Comparison of ENCODE assay signal across 1 cellular context in the genomic region with DNA sequence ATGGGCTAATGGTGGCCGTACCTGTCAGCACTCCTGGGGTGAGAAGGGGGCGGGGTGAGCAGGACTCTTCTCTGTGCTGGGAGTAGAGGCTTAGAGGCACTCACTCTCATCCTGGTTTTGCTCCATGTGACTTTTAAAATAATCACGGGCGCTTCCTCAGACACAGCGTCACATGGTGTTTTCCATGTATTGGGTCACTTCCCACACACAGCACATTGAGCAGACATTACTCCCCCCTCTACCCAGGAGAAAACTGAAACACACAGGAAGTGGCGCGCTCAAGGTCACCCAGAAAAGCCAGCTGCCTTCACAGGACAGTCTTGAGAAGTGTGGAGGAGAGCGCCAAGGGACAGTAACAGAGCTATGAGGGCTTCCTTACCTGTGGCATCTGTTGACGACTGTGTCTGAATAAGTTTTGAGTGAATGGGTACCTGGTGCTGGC.
A peak's percentile ranks its signal among the peaks of the same experiment; 100 is the strongest.
TF ChIP-seq lines count a peak whose summit lies in the region.

No MANE protein-coding gene starts in this region.

TF ChIP-seq in HepG2, 621 proteins besides CTCF, POLR2A, EP300 and RAD21 (continued from another document and continues in another):
- TF ChIP-seq, protein P1, sequence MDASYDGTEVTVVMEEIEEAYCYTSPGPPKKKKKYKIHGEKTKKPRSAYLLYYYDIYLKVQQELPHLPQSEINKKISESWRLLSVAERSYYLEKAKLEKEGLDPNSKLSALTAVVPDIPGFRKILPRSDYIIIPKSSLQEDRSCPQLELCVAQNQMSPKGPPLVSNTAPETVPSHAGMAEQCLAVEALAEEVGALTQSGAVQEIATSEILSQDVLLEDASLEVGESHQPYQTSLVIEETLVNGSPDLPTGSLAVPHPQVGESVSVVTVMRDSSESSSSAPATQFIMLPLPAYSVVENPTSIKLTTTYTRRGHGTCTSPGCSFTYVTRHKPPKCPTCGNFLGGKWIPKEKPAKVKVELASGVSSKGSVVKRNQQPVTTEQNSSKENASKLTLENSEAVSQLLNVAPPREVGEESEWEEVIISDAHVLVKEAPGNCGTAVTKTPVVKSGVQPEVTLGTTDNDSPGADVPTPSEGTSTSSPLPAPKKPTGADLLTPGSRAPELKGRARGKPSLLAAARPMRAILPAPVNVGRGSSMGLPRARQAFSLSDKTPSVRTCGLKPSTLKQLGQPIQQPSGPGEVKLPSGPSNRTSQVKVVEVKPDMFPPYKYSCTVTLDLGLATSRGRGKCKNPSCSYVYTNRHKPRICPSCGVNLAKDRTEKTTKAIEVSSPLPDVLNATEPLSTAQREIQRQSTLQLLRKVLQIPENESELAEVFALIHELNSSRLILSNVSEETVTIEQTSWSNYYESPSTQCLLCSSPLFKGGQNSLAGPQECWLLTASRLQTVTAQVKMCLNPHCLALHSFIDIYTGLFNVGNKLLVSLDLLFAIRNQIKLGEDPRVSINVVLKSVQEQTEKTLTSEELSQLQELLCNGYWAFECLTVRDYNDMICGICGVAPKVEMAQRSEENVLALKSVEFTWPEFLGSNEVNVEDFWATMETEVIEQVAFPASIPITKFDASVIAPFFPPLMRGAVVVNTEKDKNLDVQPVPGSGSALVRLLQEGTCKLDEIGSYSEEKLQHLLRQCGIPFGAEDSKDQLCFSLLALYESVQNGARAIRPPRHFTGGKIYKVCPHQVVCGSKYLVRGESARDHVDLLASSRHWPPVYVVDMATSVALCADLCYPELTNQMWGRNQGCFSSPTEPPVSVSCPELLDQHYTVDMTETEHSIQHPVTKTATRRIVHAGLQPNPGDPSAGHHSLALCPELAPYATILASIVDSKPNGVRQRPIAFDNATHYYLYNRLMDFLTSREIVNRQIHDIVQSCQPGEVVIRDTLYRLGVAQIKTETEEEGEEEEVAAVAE (CRISPR knock-in tag; IDR thresholded peaks at IDR 0.05; ENCODE audit: borderline replicate concordance), result no peak
- TF ChIP-seq NBN (conservative IDR thresholded peaks at IDR 0.05), result no peak
- TF ChIP-seq ZNF24 (IDR thresholded peaks at IDR 0.05), result no peak
- TF ChIP-seq, protein P2, sequence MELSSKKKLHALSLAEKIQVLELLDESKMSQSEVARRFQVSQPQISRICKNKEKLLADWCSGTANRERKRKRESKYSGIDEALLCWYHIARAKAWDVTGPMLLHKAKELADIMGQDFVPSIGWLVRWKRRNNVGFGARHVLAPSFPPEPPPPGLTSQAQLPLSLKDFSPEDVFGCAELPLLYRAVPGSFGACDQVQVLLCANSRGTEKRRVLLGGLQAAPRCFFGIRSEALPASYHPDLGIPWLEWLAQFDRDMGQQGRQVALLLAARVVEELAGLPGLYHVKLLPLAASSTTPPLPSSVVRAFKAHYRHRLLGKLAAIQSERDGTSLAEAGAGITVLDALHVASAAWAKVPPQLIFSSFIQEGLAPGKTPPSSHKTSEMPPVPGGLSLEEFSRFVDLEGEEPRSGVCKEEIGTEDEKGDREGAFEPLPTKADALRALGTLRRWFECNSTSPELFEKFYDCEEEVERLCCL (CRISPR knock-in tag; IDR thresholded peaks at IDR 0.05; ENCODE audit: borderline replicate concordance), result no peak
- TF ChIP-seq ZSCAN25 (CRISPR knock-in tag; IDR thresholded peaks at IDR 0.05), result no peak
- TF ChIP-seq, protein P3, sequence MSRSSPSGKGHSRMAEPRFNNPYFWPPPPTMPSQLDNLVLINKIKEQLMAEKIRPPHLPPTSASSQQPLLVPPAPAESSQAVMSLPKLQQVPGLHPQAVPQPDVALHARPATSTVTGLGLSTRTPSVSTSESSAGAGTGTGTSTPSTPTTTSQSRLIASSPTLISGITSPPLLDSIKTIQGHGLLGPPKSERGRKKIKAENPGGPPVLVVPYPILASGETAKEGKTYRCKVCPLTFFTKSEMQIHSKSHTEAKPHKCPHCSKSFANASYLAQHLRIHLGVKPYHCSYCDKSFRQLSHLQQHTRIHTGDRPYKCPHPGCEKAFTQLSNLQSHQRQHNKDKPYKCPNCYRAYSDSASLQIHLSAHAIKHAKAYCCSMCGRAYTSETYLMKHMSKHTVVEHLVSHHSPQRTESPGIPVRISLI (CRISPR knock-in tag; IDR thresholded peaks at IDR 0.05; ENCODE audit: borderline replicate concordance), result no peak
- no peak for TF ChIP-seq ZNF772 (CRISPR knock-in tag; IDR thresholded peaks at IDR 0.05)
- peak; percentile 43; the same call in 1 of the 2 replicates for TF ChIP-seq ZNF614 (CRISPR knock-in tag; IDR thresholded peaks at IDR 0.05; ENCODE audit: borderline replicate concordance)
- no peak for TF ChIP-seq ZNF777 (CRISPR knock-in tag; IDR thresholded peaks at IDR 0.05)
- no peak for TF ChIP-seq MAFG (CRISPR knock-in tag; IDR thresholded peaks at IDR 0.05)
- TF ChIP-seq MTF2 (CRISPR knock-in tag; IDR thresholded peaks at IDR 0.05; ENCODE audit: borderline replicate concordance), result no peak
- no peak for TF ChIP-seq ZNF432 (CRISPR knock-in tag; IDR thresholded peaks at IDR 0.05; ENCODE audit: borderline replicate concordance)
- no peak for TF ChIP-seq HCFC1 (IDR thresholded peaks at IDR 0.05; ENCODE audit: low read depth, low read length)
- TF ChIP-seq ZNF382 (CRISPR knock-in tag; IDR thresholded peaks at IDR 0.05; ENCODE audit: borderline replicate concordance), result no peak
- no peak for TF ChIP-seq CBX1 (IDR thresholded peaks at IDR 0.05; ENCODE audit: low read depth)
- TF ChIP-seq HHEX (CRISPR knock-in tag; IDR thresholded peaks at IDR 0.05), result no peak; the same call in 1 of the 2 replicates
- TF ChIP-seq ZNF12 (CRISPR knock-in tag; IDR thresholded peaks at IDR 0.05), result no peak
- peak; percentile 42; the same call in 1 of the 2 replicates for TF ChIP-seq KDM6A (CRISPR knock-in tag; IDR thresholded peaks at IDR 0.05; ENCODE audit: low read depth)
- TF ChIP-seq BORCS8-MEF2B (CRISPR knock-in tag; IDR thresholded peaks at IDR 0.05), result no peak
- TF ChIP-seq MTF1 (CRISPR knock-in tag; IDR thresholded peaks at IDR 0.05), result no peak
- TF ChIP-seq TCF7L2 (IDR thresholded peaks at IDR 0.05; ENCODE audit: low read depth, low read length), result no peak
- TF ChIP-seq, protein P4, sequence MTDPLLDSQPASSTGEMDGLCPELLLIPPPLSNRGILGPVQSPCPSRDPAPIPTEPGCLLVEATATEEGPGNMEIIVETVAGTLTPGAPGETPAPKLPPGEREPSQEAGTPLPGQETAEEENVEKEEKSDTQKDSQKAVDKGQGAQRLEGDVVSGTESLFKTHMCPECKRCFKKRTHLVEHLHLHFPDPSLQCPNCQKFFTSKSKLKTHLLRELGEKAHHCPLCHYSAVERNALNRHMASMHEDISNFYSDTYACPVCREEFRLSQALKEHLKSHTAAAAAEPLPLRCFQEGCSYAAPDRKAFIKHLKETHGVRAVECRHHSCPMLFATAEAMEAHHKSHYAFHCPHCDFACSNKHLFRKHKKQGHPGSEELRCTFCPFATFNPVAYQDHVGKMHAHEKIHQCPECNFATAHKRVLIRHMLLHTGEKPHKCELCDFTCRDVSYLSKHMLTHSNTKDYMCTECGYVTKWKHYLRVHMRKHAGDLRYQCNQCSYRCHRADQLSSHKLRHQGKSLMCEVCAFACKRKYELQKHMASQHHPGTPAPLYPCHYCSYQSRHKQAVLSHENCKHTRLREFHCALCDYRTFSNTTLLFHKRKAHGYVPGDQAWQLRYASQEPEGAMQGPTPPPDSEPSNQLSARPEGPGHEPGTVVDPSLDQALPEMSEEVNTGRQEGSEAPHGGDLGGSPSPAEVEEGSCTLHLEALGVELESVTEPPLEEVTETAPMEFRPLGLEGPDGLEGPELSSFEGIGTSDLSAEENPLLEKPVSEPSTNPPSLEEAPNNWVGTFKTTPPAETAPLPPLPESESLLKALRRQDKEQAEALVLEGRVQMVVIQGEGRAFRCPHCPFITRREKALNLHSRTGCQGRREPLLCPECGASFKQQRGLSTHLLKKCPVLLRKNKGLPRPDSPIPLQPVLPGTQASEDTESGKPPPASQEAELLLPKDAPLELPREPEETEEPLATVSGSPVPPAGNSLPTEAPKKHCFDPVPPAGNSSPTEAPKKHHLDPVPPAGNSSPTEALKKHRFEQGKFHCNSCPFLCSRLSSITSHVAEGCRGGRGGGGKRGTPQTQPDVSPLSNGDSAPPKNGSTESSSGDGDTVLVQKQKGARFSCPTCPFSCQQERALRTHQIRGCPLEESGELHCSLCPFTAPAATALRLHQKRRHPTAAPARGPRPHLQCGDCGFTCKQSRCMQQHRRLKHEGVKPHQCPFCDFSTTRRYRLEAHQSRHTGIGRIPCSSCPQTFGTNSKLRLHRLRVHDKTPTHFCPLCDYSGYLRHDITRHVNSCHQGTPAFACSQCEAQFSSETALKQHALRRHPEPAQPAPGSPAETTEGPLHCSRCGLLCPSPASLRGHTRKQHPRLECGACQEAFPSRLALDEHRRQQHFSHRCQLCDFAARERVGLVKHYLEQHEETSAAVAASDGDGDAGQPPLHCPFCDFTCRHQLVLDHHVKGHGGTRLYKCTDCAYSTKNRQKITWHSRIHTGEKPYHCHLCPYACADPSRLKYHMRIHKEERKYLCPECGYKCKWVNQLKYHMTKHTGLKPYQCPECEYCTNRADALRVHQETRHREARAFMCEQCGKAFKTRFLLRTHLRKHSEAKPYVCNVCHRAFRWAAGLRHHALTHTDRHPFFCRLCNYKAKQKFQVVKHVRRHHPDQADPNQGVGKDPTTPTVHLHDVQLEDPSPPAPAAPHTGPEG (CRISPR knock-in tag; IDR thresholded peaks at IDR 0.05), result no peak
- TF ChIP-seq, protein P5, sequence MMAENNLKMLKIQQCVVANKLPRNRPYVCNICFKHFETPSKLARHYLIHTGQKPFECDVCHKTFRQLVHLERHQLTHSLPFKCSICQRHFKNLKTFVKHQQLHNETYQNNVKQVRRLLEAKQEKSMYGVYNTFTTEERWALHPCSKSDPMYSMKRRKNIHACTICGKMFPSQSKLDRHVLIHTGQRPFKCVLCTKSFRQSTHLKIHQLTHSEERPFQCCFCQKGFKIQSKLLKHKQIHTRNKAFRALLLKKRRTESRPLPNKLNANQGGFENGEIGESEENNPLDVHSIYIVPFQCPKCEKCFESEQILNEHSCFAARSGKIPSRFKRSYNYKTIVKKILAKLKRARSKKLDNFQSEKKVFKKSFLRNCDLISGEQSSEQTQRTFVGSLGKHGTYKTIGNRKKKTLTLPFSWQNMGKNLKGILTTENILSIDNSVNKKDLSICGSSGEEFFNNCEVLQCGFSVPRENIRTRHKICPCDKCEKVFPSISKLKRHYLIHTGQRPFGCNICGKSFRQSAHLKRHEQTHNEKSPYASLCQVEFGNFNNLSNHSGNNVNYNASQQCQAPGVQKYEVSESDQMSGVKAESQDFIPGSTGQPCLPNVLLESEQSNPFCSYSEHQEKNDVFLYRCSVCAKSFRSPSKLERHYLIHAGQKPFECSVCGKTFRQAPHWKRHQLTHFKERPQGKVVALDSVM (CRISPR knock-in tag; IDR thresholded peaks at IDR 0.05), result peak; percentile 28
- TF ChIP-seq BRD4 (CRISPR knock-in tag; IDR thresholded peaks at IDR 0.05), result no peak
- TF ChIP-seq FOXO1 (CRISPR knock-in tag; IDR thresholded peaks at IDR 0.05), result peak; percentile 79; the same call in 1 of the 2 replicates
- TF ChIP-seq ZNF83 (CRISPR knock-in tag; IDR thresholded peaks at IDR 0.05; ENCODE audit: borderline replicate concordance), result no peak
- no peak for TF ChIP-seq MEIS1 (CRISPR knock-in tag; IDR thresholded peaks at IDR 0.05; ENCODE audit: borderline replicate concordance)
- peak; percentile 43; the same call in 1 of the 2 replicates for TF ChIP-seq MYC (CRISPR knock-in tag; IDR thresholded peaks at IDR 0.05; ENCODE audit: borderline replicate concordance)
- TF ChIP-seq, protein P6, sequence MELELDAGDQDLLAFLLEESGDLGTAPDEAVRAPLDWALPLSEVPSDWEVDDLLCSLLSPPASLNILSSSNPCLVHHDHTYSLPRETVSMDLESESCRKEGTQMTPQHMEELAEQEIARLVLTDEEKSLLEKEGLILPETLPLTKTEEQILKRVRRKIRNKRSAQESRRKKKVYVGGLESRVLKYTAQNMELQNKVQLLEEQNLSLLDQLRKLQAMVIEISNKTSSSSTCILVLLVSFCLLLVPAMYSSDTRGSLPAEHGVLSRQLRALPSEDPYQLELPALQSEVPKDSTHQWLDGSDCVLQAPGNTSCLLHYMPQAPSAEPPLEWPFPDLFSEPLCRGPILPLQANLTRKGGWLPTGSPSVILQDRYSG (CRISPR knock-in tag; IDR thresholded peaks at IDR 0.05), result no peak
- TF ChIP-seq SUZ12 (IDR thresholded peaks at IDR 0.05; ENCODE audit: low read depth, low read length), result no peak
- TF ChIP-seq, protein P7, sequence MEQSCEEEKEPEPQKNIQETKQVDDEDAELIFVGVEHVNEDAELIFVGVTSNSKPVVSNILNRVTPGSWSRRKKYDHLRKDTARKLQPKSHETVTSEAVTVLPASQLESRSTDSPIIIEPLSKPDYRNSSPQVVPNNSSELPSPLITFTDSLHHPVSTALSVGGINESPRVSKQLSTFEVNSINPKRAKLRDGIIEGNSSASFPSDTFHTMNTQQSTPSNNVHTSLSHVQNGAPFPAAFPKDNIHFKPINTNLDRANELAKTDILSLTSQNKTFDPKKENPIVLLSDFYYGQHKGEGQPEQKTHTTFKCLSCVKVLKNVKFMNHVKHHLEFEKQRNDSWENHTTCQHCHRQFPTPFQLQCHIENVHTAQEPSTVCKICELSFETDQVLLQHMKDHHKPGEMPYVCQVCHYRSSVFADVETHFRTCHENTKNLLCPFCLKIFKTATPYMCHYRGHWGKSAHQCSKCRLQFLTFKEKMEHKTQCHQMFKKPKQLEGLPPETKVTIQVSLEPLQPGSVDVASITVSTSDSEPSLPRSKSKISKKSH (CRISPR knock-in tag; IDR thresholded peaks at IDR 0.05; ENCODE audit: borderline replicate concordance), result no peak
- TF ChIP-seq ETV5 (CRISPR knock-in tag; IDR thresholded peaks at IDR 0.05; ENCODE audit: borderline replicate concordance), result peak; percentile 83
- no peak for TF ChIP-seq RXRB (CRISPR knock-in tag; IDR thresholded peaks at IDR 0.05; ENCODE audit: borderline replicate concordance)
- TF ChIP-seq ZNF30 (CRISPR knock-in tag; IDR thresholded peaks at IDR 0.05), result no peak
- TF ChIP-seq, protein P8, sequence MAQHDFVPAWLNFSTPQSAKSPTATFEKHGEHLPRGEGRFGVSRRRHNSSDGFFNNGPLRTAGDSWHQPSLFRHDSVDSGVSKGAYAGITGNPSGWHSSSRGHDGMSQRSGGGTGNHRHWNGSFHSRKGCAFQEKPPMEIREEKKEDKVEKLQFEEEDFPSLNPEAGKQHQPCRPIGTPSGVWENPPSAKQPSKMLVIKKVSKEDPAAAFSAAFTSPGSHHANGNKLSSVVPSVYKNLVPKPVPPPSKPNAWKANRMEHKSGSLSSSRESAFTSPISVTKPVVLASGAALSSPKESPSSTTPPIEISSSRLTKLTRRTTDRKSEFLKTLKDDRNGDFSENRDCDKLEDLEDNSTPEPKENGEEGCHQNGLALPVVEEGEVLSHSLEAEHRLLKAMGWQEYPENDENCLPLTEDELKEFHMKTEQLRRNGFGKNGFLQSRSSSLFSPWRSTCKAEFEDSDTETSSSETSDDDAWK (CRISPR knock-in tag; IDR thresholded peaks at IDR 0.05), result no peak
- TF ChIP-seq REXO4 (CRISPR knock-in tag; IDR thresholded peaks at IDR 0.05; ENCODE audit: borderline replicate concordance), result no peak
- TF ChIP-seq, protein P9, sequence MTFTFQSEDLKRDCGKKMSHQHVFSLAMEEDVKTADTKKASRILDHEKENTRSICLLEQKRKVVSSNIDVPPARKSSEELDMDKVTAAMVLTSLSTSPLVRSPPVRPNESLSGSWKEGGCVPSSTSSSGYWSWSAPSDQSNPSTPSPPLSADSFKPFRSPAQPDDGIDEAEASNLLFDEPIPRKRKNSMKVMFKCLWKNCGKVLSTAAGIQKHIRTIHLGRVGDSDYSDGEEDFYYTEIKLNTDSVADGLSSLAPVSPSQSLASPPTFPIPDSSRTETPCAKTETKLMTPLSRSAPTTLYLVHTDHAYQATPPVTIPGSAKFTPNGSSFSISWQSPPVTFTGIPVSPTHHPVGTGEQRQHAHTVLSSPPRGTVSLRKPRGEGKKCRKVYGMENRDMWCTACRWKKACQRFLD (CRISPR knock-in tag; IDR thresholded peaks at IDR 0.05; ENCODE audit: borderline replicate concordance), result no peak
- no peak for TF ChIP-seq ZNF547 (CRISPR knock-in tag; IDR thresholded peaks at IDR 0.05)
- no peak for TF ChIP-seq SIX4 (CRISPR knock-in tag; IDR thresholded peaks at IDR 0.05)
- TF ChIP-seq NFATC3 (CRISPR knock-in tag; IDR thresholded peaks at IDR 0.05), result no peak
- TF ChIP-seq MEF2D (CRISPR knock-in tag; IDR thresholded peaks at IDR 0.05), result 0 out of 2 replicates have a peak, but pooled peaks have one; percentile 17
